2 cellular contexts compared by ENCODE assay signal in the genomic region with DNA sequence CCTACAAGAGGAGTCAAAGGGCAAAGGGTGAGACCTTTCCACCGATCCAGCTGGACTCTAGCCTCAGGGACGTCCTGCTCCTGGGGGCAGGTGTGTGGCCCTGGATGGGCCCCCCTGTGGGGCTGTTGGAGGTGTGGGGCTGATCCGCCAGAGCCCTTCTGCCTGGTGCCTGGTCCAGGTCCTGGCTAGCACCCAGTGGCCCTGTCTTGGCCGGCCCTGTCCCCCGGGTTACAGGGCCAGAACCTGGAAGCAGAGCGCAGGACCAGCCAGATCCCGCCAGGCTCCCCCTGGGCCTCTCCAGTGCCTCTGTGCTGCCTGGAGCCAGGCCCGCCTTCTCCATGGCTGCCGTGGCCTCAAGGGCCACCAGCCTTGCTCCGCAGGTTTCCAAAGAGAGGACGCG. TPM values are rescaled to one million over a fixed set of nuclear protein-coding genes. Genes with fewer than 3 reads are reported as not detected.
"Had no signal": no experiment of that assay in that cellular context is flagged by ENCODE, and none has a peak within 500 bp of the region (broad histone marks: within the 10 kb centered on the region; RNA-seq: fewer than 3 reads in every experiment).

No MANE protein-coding gene starts in this region.

RNA-seq across cellular contexts. Expression of gene FKBP1C, which starts 19.2 kb away (rescaled TPM):
- total RNA-seq: left lobe of liver, mesenteric fat pad had no signal
